In genomic region chr3:37229291-37229690, GRCh38 we compare ENCODE assay signal across 19 cellular contexts. TPM values are rescaled to one million over a fixed set of nuclear protein-coding genes. Genes with fewer than 3 reads are reported as not detected.
DNase-seq lines count a peak whose midpoint lies in the region; ATAC-seq, FAIRE-seq and TF ChIP-seq lines count a peak whose summit lies in the region.
"Had no signal": no experiment of that assay in that cellular context is flagged by ENCODE, and none has a peak within 500 bp of the region (broad histone marks: within the 10 kb centered on the region; RNA-seq: fewer than 3 reads in every experiment).

No MANE protein-coding gene starts in this region.

- BruUV-seq in Calu3 (replicated peaks; lab: Mats Ljungman, UMichigan) (no TSS peak), HepG2 (replicated peaks; lab: Mats Ljungman, UMichigan) (no TSS peak)

- ATAC-seq in HepG2 (no peak), HG02798 (IDR thresholded peaks at IDR 0.05; ENCODE audit: poor library complexity, unreplicated experiment) (no peak), GM21576 (IDR thresholded peaks at IDR 0.05; ENCODE audit: unreplicated experiment) (no peak)
- ATAC-seq: Panc1 had no signal

- no peaks in the 10 kb centered on the region for H3K79me2 ChIP-seq in HepG2 (ENCODE audit: insufficient read depth, low read length)

- no peak for FAIRE-seq in HepG2 (lab: Jason Lieb, UNC)
- FAIRE-seq: D721Med had no signal

- no peaks in the 10 kb centered on the region for H3K36me3 Mint-ChIP-seq in Calu3 (ENCODE audit: insufficient read depth, unreplicated experiment)
- H3K36me3 Mint-ChIP-seq: CD4-positive, CD25-positive, alpha-beta regulatory T cell had no signal

- TF ChIP-seq CTCF in Calu3 (IDR thresholded peaks at IDR 0.05; ENCODE audit: unreplicated experiment): no peak
- TF ChIP-seq CTCF in Peyer's patch (IDR thresholded peaks at IDR 0.05): no peak
- no peak for TF ChIP-seq CTCF in HepG2 (CRISPR knock-in tag; IDR thresholded peaks at IDR 0.05)
- no peak for TF ChIP-seq CTCF in stomach (IDR thresholded peaks at IDR 0.05)

- no peaks in the 10 kb centered on the region for H3K27me3 Mint-ChIP-seq in Calu3 (ENCODE audit: unreplicated experiment)

- TF ChIP-seq RAD21 in HepG2 (CRISPR knock-in tag; IDR thresholded peaks at IDR 0.05): no peak

- H2AFZ ChIP-seq in HepG2 (ENCODE audit: low read length): no peak overlapping the region

- H4K20me1 ChIP-seq in HepG2 (ENCODE audit: insufficient read depth, low read length): no peaks in the 10 kb centered on the region

- TF ChIP-seq EP300 in HepG2 (IDR thresholded peaks at IDR 0.05; ENCODE audit: low read depth in 2 of 2, low read length in 2 of 2): no peak
- TF ChIP-seq EP300 in HepG2 (CRISPR knock-in tag; IDR thresholded peaks at IDR 0.05; ENCODE audit: borderline replicate concordance): no peak
- TF ChIP-seq EP300 in stomach (IDR thresholded peaks at IDR 0.05): no peak

- 92% methylated on average over 1 of the region's 1 CpG for WGBS in HepG2 (ENCODE audit: low lambda C conversion rate)
- WGBS in stomach, 5 donors: 73 to 91% (median 85%) methylated on average over 1 of the region's 1 CpG

- H3K4me3 ChIP-seq in Peyer's patch (no peak overlapping the region), HepG2 (replicated peaks in 1 of 3; ENCODE audit: insufficient read depth in 1 of 3, low read depth in 2 of 3, low read length in 3 of 3) (peak overlapping the region in 1 of 3 experiments; percentile 25; a peak in 2 of 6 replicates), stomach (no peak overlapping the region)

- DNase-seq in Calu3 (no peak), Peyer's patch (no peak), HepG2 (ENCODE audit: low spot score) (no peak), stomach (no peak), hepatic stellate cell (ENCODE audit: low spot score) (no peak)
- DNase-seq: ACHN; CD4-positive, CD25-positive, alpha-beta regulatory T cell; DMS79 treated with DMSO at 0.1 percent for 48 hours; GF-D8; H9; MV-4-11; NCI-H1417 treated with DMSO at 0.1 percent for 48 hours; NCI-H2081; Right ventricle myocardium superior had no signal

- POLR2A ChIA-PET in HepG2 (lab: Yijun Ruan, JAX): interaction anchor here (1.0 to 4.8 kb wide), 3 partner anchors 8 to 236 kb away, joined by 4 to 36 read pairs (median 5); partner anchors contain the start of genes EPM2AIP1 and MLH1

- intact Hi-C loops in Calu3 (cut with micrococcal nuclease; ENCODE audit: unreplicated experiment) (no loop called here), HepG2 (cut with micrococcal nuclease; ENCODE audit: unreplicated experiment) (loop anchor here (1.0 kb wide), 1 partner anchor 8 kb away; no protein-coding TSS in a partner anchor), stomach (cut with DNase I; ENCODE audit: low total_unique reads) (no loop called here)

- TF ChIP-seq POLR2A in Peyer's patch (IDR thresholded peaks at IDR 0.05): no peak
- TF ChIP-seq POLR2A in HepG2 (IDR thresholded peaks at IDR 0.05; ENCODE audit: insufficient read depth in 1 of 2, low read depth in 2 of 2, low read length in 2 of 2): no peak
- TF ChIP-seq POLR2A in stomach (IDR thresholded peaks at IDR 0.05): no peak

- H3K36me3 ChIP-seq in Peyer's patch (no peaks in the 10 kb centered on the region), HepG2 (replicated peaks in 1 of 2; ENCODE audit: control insufficient read depth in 1 of 2, insufficient read depth in 2 of 2, low read length in 2 of 2) (no peaks in the 10 kb centered on the region), stomach (no peaks in the 10 kb centered on the region)

- H3K27me3 ChIP-seq in Peyer's patch (no peaks in the 10 kb centered on the region), HepG2 (ENCODE audit: control insufficient read depth in 1 of 2, insufficient read depth in 2 of 2, low read length in 2 of 2) (no peaks in the 10 kb centered on the region), stomach (no peaks in the 10 kb centered on the region)

- H3K4me2 ChIP-seq in HepG2 (ENCODE audit: low read depth, low read length): peak overlapping the region; percentile 58

- no peaks in the 10 kb centered on the region for H3K9me3 ChIP-seq in Peyer's patch
- H3K9me3 ChIP-seq in HepG2 (ENCODE audit: low read length): no peaks in the 10 kb centered on the region
- H3K9me3 ChIP-seq in stomach: no peaks in the 10 kb centered on the region

- H3K27ac Mint-ChIP-seq in Calu3 (ENCODE audit: unreplicated experiment): peak overlapping the region; percentile 7
- H3K27ac Mint-ChIP-seq: H9, IgD-negative memory B cell had no signal

- H3K4me3 Mint-ChIP-seq in Calu3 (ENCODE audit: low read depth, unreplicated experiment): no peak overlapping the region
- H3K4me3 Mint-ChIP-seq: CD4-positive, CD25-positive, alpha-beta regulatory T cell; H9; IgD-negative memory B cell had no signal

- in situ Hi-C loops in HepG2 (cut with HindIII; ENCODE audit: extremely low pct_ligation_motif_present, low pct_unique_long_range_greater_than_20kb): no loop called here

- H3K4me1 ChIP-seq in Peyer's patch (peaks cover 0 to 16% (median 3%) of the 10 kb centered on the region in 4 donors), HepG2 (ENCODE audit: insufficient read depth, low read length) (peaks cover 57% of the 10 kb centered on the region), stomach (peaks cover 0 to 8% (median 7%) of the 10 kb centered on the region in 4 donors)

- H3K27ac ChIP-seq in Peyer's patch (peak overlapping the region in 3 of 4 donors; percentile 67 to 85 (median 82)), HepG2 (ENCODE audit: extremely low read length, insufficient read depth, low read length) (peak overlapping the region; percentile 75), stomach (peak overlapping the region; percentile 24 to 78 (median 64))

- H3K9me3 Mint-ChIP-seq in Calu3 (ENCODE audit: low read depth, unreplicated experiment): no peaks in the 10 kb centered on the region
- H3K9me3 Mint-ChIP-seq: CD4-positive, CD25-positive, alpha-beta regulatory T cell; IgD-negative memory B cell had no signal

- H3K9ac ChIP-seq in HepG2 (ENCODE audit: insufficient read depth, low read depth, low read length): peak overlapping the region; percentile 28; the same call in 1 of the 2 replicates

- peaks cover 18% of the 10 kb centered on the region for H3K4me1 Mint-ChIP-seq in Calu3 (ENCODE audit: low read depth, unreplicated experiment)
- H3K4me1 Mint-ChIP-seq: IgD-negative memory B cell had no signal

- CTCF ChIA-PET in Calu3 (lab: Charles Lee): no interaction called here
- CTCF ChIA-PET in HepG2 (lab: Yijun Ruan, JAX; ENCODE audit: low intra/inter-chr PET ratio, low total read pairs): no interaction called here

RNA-seq across cellular contexts. Expression of gene GOLGA4, which starts 13.8 kb away (rescaled TPM):
- total RNA-seq in Calu3 (2022) (63.1 and 76.8 TPM in 2 replicates), Peyer's patch (100 to 1,000 TPM; 174 to 236 (median 208) TPM), HepG2 (2016; rRNA removed; fragmentation: Illumina TruSeq; extraction: Trizol) (92.1 and 136 TPM in 2 replicates), stomach (100 to 1,000 TPM in 4 of 5 donors, 10 to 100 TPM in 1; 57.9 to 658 (median 119) TPM)
- 30.4 and 34.1 TPM in 2 replicates for total RNA-seq in HepG2 (2016; cell fraction: cytosol; rRNA removed; fragmentation: Illumina TruSeq; extraction: Trizol; ENCODE audit: low read depth)
- total RNA-seq in HepG2 (2016; cell fraction: insoluble cytoplasmic fraction; rRNA removed; fragmentation: Illumina TruSeq; extraction: Trizol): 91.2 and 133 TPM in 2 replicates
- 66.7 and 85.3 TPM in 2 replicates for total RNA-seq in HepG2 (2016; cell fraction: membrane; rRNA removed; fragmentation: Illumina TruSeq; extraction: Trizol)
- total RNA-seq in HepG2 (2016; cell fraction: nucleus; rRNA removed; fragmentation: Illumina TruSeq; extraction: Trizol): 121 and 139 TPM in 2 replicates
- polyA plus RNA-seq in HepG2 (2011; rRNA removed) (18.4 and 25.7 TPM in 2 replicates), stomach (10 to 100 TPM; 19.3 to 29.6 (median 28.8) TPM)
- 8.0 and 12.9 TPM in 2 replicates for polyA plus RNA-seq in HepG2 (2011; cell fraction: cytosol; rRNA removed)
- 15.2 and 17.6 TPM in 2 replicates for polyA plus RNA-seq in HepG2 (2011; cell fraction: nucleus; rRNA removed)
- 39.9 and 55.4 TPM in 2 replicates for polyA plus RNA-seq in HepG2 (2012)
- polyA plus RNA-seq in HepG2 (2016; cell fraction: cytosol; fragmentation: Illumina TruSeq; extraction: Trizol; ENCODE audit: low read depth): 2.8 and 3.7 TPM in 2 replicates
- 83.2 and 88.8 TPM in 2 replicates for polyA plus RNA-seq in HepG2 (2016; cell fraction: insoluble cytoplasmic fraction; fragmentation: Illumina TruSeq; extraction: Trizol; ENCODE audit: low read depth)
- 12.0 and 14.4 TPM in 2 replicates for polyA plus RNA-seq in HepG2 (2016; cell fraction: membrane; fragmentation: Illumina TruSeq; extraction: Trizol; ENCODE audit: low read depth)
- 110 and 121 TPM in 2 replicates for polyA plus RNA-seq in HepG2 (2016; cell fraction: nucleus; fragmentation: Illumina TruSeq; extraction: Trizol; ENCODE audit: insufficient read depth, low read depth)
- 27.8 and 31.8 TPM in 2 replicates for polyA minus RNA-seq in HepG2 (2011; rRNA and poly(A)+ RNA removed; ENCODE audit: low replicate concordance)
- polyA minus RNA-seq in HepG2 (2011; cell fraction: cytosol; rRNA and poly(A)+ RNA removed): 44.8 and 48.6 TPM in 2 replicates
- 153 and 159 TPM in 2 replicates for polyA minus RNA-seq in HepG2 (2011; cell fraction: nucleus; rRNA and poly(A)+ RNA removed)

RNA-seq across cellular contexts. Expression of gene LRRFIP2, which starts 54.9 kb away (rescaled TPM):
- total RNA-seq in Calu3 (2022) (38.8 and 41.9 TPM in 2 replicates), Peyer's patch (100 to 1,000 TPM; 152 to 166 (median 152) TPM), HepG2 (2016; rRNA removed; fragmentation: Illumina TruSeq; extraction: Trizol) (32.2 and 33.7 TPM in 2 replicates), stomach (100 to 1,000 TPM in 2 of 5 donors, 10 to 100 TPM in 3; 32.1 to 131 (median 50.1) TPM)
- total RNA-seq in HepG2 (2016; cell fraction: cytosol; rRNA removed; fragmentation: Illumina TruSeq; extraction: Trizol; ENCODE audit: low read depth): 27.4 and 28.7 TPM in 2 replicates
- total RNA-seq in HepG2 (2016; cell fraction: insoluble cytoplasmic fraction; rRNA removed; fragmentation: Illumina TruSeq; extraction: Trizol): 27.5 and 33.1 TPM in 2 replicates
- 39.7 and 47.6 TPM in 2 replicates for total RNA-seq in HepG2 (2016; cell fraction: membrane; rRNA removed; fragmentation: Illumina TruSeq; extraction: Trizol)
- total RNA-seq in HepG2 (2016; cell fraction: nucleus; rRNA removed; fragmentation: Illumina TruSeq; extraction: Trizol): 42.0 and 44.0 TPM in 2 replicates
- polyA plus RNA-seq in HepG2 (2011; rRNA removed) (9.9 and 13.5 TPM in 2 replicates), stomach (10 to 100 TPM; 25.9 to 33.5 (median 30.6) TPM)
- 7.4 and 9.3 TPM in 2 replicates for polyA plus RNA-seq in HepG2 (2011; cell fraction: cytosol; rRNA removed)
- polyA plus RNA-seq in HepG2 (2011; cell fraction: nucleus; rRNA removed): 9.5 and 9.8 TPM in 2 replicates
- 18.5 and 20.9 TPM in 2 replicates for polyA plus RNA-seq in HepG2 (2012)
- 22.9 and 27.7 TPM in 2 replicates for polyA plus RNA-seq in HepG2 (2016; cell fraction: cytosol; fragmentation: Illumina TruSeq; extraction: Trizol; ENCODE audit: low read depth)
- 32.7 and 34.9 TPM in 2 replicates for polyA plus RNA-seq in HepG2 (2016; cell fraction: insoluble cytoplasmic fraction; fragmentation: Illumina TruSeq; extraction: Trizol; ENCODE audit: low read depth)
- polyA plus RNA-seq in HepG2 (2016; cell fraction: membrane; fragmentation: Illumina TruSeq; extraction: Trizol; ENCODE audit: low read depth): 31.3 and 34.7 TPM in 2 replicates
- polyA plus RNA-seq in HepG2 (2016; cell fraction: nucleus; fragmentation: Illumina TruSeq; extraction: Trizol; ENCODE audit: insufficient read depth, low read depth): 35.0 and 37.3 TPM in 2 replicates
- polyA minus RNA-seq in HepG2 (2011; rRNA and poly(A)+ RNA removed; ENCODE audit: low replicate concordance): 10.3 and 20.6 TPM in 2 replicates
- polyA minus RNA-seq in HepG2 (2011; cell fraction: cytosol; rRNA and poly(A)+ RNA removed): 10.3 and 12.0 TPM in 2 replicates
- polyA minus RNA-seq in HepG2 (2011; cell fraction: nucleus; rRNA and poly(A)+ RNA removed): 69.1 and 70.6 TPM in 2 replicates
